In the genomic region with DNA sequence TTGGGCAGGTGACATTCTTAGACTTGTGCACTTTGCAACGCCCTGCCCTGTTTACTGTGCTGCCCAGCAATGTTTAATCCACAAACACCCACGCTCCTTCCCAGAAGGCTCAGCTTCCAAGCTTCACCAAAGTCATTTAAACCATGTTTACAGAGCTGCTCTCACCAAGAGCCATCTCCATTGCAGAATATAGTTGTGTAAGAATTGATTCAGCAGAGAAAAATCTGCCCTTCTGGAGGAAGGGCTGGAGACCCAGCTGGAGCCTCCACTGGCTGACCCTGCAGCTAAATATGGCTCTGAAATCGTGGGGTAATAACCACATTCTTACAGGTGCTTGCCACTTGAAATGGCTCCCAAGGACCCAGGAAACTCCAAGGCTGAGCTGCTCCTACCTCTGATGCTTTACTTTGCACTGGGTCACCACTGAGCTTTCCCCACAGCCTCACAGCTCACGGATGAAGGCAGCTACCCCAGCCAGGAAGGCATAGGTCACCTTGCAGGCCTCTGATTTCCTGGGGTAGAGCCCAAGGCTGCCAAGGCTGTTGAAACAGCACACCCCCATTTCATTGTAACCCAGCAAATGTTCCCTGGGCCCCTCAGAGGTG, we compare ENCODE assay signal across 9 cellular contexts. TPM values are rescaled to one million over a fixed set of nuclear protein-coding genes. Genes with fewer than 3 reads are reported as not detected.
A peak's percentile ranks its signal among the peaks of the same experiment; 100 is the strongest.
DNase-seq lines count a peak whose midpoint lies in the region; ATAC-seq and TF ChIP-seq lines count a peak whose summit lies in the region.
"Had no signal": no experiment of that assay in that cellular context is flagged by ENCODE, and none has a peak within 500 bp of the region (broad histone marks: within the 10 kb centered on the region; RNA-seq: fewer than 3 reads in every experiment).

No MANE protein-coding gene starts in this region.

- H3K4me1 Mint-ChIP-seq in Calu3 (ENCODE audit: low read depth, unreplicated experiment) (peaks cover 83% of the 10 kb centered on the region), T-cell (peaks cover 61 to 85% (median 77%) of the 10 kb centered on the region in 3 donors)

- peaks cover 91% of the 10 kb centered on the region for H3K36me3 Mint-ChIP-seq in Calu3 (ENCODE audit: insufficient read depth, unreplicated experiment)
- peaks cover 52% of the 10 kb centered on the region for H3K36me3 Mint-ChIP-seq in T-cell

- H3K4me3 Mint-ChIP-seq in Calu3 (ENCODE audit: low read depth, unreplicated experiment): peak overlapping the region; percentile 11
- no peak overlapping the region for H3K4me3 Mint-ChIP-seq in T-cell

- no TSS peak for BruUV-seq in Calu3 (replicated peaks; lab: Mats Ljungman, UMichigan)

- no peaks in the 10 kb centered on the region for H3K9me3 Mint-ChIP-seq in Calu3 (ENCODE audit: low read depth, unreplicated experiment)
- H3K9me3 Mint-ChIP-seq in T-cell: no peaks in the 10 kb centered on the region

- H3K27me3 Mint-ChIP-seq in Calu3 (ENCODE audit: unreplicated experiment) (no peaks in the 10 kb centered on the region), T-cell (no peaks in the 10 kb centered on the region)

- POLR2A ChIA-PET in T-cell (lab: Charles Lee): no interaction called here
- POLR2A ChIA-PET in HEK293T (lab: Yijun Ruan, JAX): no interaction called here

- intact Hi-C loops in Calu3 (cut with micrococcal nuclease; ENCODE audit: unreplicated experiment): no loop called here

- TF ChIP-seq CTCF in Calu3 (IDR thresholded peaks at IDR 0.05; ENCODE audit: unreplicated experiment): no peak

- ATAC-seq in T-cell (replicated peaks in 1 of 4): no peak
- no peak for ATAC-seq in HG03521 (IDR thresholded peaks at IDR 0.05; ENCODE audit: unreplicated experiment)
- no peak for ATAC-seq in HG03378 (IDR thresholded peaks at IDR 0.05; ENCODE audit: unreplicated experiment)

- CTCF ChIA-PET in Calu3 (lab: Charles Lee): interaction anchor here (0.7 to 1.8 kb wide), 8 partner anchors 9 to 358 kb away, joined by 4 to 10 read pairs (median 4); a partner anchor contains a TSS
- CTCF ChIA-PET in T-cell (lab: Charles Lee): interaction anchor here (0.5 to 1.7 kb wide), 2 partner anchors 28 to 140 kb away, joined by 3 to 5 read pairs; no protein-coding TSS in a partner anchor
- CTCF ChIA-PET in HEK293T (lab: Yijun Ruan, JAX): interaction anchor here (0.6 to 0.7 kb wide), 2 partner anchors 28 to 92 kb away, joined by 3 to 4 read pairs; no protein-coding TSS in a partner anchor

- H3K27ac Mint-ChIP-seq in Calu3 (ENCODE audit: unreplicated experiment) (peak overlapping the region; percentile 55), T-cell (peak overlapping the region; percentile 62 to 73)

- DNase-seq in Calu3 (peak; percentile 68), T-cell (no peak), fibroblast of gingiva (ENCODE audit: low read depth) (peak; percentile 90), renal cortical epithelial cell (ENCODE audit: low read depth) (peak; percentile 99), RPMI8226 (no peak), HEK293T (ENCODE audit: extremely low spot score) (no peak)
- DNase-seq: NCI-H524 treated with DMSO at 0.1 percent for 48 hours had no signal

TF ChIP-seq in HEK293T, 16 proteins besides CTCF, POLR2A, EP300 and RAD21:
- no peak for TF ChIP-seq ELF4 (IDR thresholded peaks at IDR 0.05)
- no peak for TF ChIP-seq NFRKB (IDR thresholded peaks at IDR 0.05)
- no peak for TF ChIP-seq BHLHE40 (IDR thresholded peaks at IDR 0.05; ENCODE audit: borderline replicate concordance)
- no peak for TF ChIP-seq SP1 (IDR thresholded peaks at IDR 0.05)
- no peak for TF ChIP-seq FOXK2 (IDR thresholded peaks at IDR 0.05)
- no peak for TF ChIP-seq CTBP1 (IDR thresholded peaks at IDR 0.05; ENCODE audit: borderline replicate concordance)
- TF ChIP-seq, protein P1, sequence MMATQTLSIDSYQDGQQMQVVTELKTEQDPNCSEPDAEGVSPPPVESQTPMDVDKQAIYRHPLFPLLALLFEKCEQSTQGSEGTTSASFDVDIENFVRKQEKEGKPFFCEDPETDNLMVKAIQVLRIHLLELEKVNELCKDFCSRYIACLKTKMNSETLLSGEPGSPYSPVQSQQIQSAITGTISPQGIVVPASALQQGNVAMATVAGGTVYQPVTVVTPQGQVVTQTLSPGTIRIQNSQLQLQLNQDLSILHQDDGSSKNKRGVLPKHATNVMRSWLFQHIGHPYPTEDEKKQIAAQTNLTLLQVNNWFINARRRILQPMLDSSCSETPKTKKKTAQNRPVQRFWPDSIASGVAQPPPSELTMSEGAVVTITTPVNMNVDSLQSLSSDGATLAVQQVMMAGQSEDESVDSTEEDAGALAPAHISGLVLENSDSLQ (IDR thresholded peaks at IDR 0.05): no peak
- no peak for TF ChIP-seq HDGF (IDR thresholded peaks at IDR 0.05; ENCODE audit: borderline replicate concordance)
- no peak for TF ChIP-seq FOXA1 (IDR thresholded peaks at IDR 0.05)
- no peak for TF ChIP-seq L3MBTL2 (conservative IDR thresholded peaks at IDR 0.05)
- TF ChIP-seq FOXM1 (IDR thresholded peaks at IDR 0.05; ENCODE audit: borderline replicate concordance): no peak
- no peak for TF ChIP-seq SUZ12 (IDR thresholded peaks at IDR 0.05)
- no peak for TF ChIP-seq ARNT (IDR thresholded peaks at IDR 0.05)
- no peak for TF ChIP-seq LEF1 (IDR thresholded peaks at IDR 0.05; ENCODE audit: borderline replicate concordance)
- no peak for TF ChIP-seq ZNF384 (IDR thresholded peaks at IDR 0.05)
- TF ChIP-seq TARDBP (IDR thresholded peaks at IDR 0.05): no peak

RNA-seq across cellular contexts. Expression of a gene that starts 8.8 kb away (rescaled TPM):
- total RNA-seq in Calu3 (2022): 250 and 266 TPM in 2 replicates
- total RNA-seq in T-cell: 100 to 1,000 TPM; 146 to 206 (median 169) TPM
- 300 and 425 TPM in 2 replicates for total RNA-seq in renal cortical epithelial cell

RNA-seq across cellular contexts. Expression of a gene that starts 55.6 kb away (rescaled TPM):
- total RNA-seq in Calu3 (2022) (108 and 158 TPM in 2 replicates), T-cell (under 1 TPM; 0.38 to 0.99 (median 0.56) TPM), renal cortical epithelial cell (0.05 TPM in 1 of 2 replicates, not detected in the other)

Comparison
In these comparisons a context has a peak if more than half of its experiments do, and no peak if none do; other contexts are left out.
1. DNase-seq: peak in Calu3 (single experiment), fibroblast of gingiva (single experiment) and renal cortical epithelial cell (single experiment); none in T-cell (0 of 34), RPMI8226 (single experiment) and HEK293T (single experiment).
2. RNA of a gene that starts 55.6 kb away (total RNA-seq): 108 to 158 TPM in Calu3; 0.38 to 0.99 TPM in T-cell and 0.05 TPM in renal cortical epithelial cell; every median in the first group is over 10 times any median in the second.